In the genomic region with DNA sequence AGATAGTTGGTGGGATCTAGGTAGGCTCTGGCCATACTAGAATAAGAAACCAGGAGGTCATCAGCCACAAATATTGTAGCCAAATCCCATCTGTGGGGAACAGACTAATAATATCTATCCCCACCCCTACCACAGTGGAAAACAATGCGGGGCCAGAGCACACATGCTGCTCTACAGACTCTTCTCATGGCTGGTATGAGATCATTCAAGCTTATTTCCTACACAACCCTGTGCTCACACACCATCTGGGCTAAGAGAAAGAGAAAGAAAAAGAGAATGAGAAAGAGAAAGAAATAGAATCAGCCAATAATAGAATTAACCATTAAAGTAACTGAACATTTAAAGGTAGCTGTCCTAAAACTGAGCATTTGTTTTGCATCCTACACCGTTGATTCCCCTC, we compare ENCODE assay signal across 1 cellular context.
TF ChIP-seq lines count a peak whose summit lies in the region.

No MANE protein-coding gene starts in this region.

TF ChIP-seq in GM12878, 131 proteins besides CTCF, POLR2A, EP300 and RAD21 (continued from another document):
- TF ChIP-seq, protein P1, sequence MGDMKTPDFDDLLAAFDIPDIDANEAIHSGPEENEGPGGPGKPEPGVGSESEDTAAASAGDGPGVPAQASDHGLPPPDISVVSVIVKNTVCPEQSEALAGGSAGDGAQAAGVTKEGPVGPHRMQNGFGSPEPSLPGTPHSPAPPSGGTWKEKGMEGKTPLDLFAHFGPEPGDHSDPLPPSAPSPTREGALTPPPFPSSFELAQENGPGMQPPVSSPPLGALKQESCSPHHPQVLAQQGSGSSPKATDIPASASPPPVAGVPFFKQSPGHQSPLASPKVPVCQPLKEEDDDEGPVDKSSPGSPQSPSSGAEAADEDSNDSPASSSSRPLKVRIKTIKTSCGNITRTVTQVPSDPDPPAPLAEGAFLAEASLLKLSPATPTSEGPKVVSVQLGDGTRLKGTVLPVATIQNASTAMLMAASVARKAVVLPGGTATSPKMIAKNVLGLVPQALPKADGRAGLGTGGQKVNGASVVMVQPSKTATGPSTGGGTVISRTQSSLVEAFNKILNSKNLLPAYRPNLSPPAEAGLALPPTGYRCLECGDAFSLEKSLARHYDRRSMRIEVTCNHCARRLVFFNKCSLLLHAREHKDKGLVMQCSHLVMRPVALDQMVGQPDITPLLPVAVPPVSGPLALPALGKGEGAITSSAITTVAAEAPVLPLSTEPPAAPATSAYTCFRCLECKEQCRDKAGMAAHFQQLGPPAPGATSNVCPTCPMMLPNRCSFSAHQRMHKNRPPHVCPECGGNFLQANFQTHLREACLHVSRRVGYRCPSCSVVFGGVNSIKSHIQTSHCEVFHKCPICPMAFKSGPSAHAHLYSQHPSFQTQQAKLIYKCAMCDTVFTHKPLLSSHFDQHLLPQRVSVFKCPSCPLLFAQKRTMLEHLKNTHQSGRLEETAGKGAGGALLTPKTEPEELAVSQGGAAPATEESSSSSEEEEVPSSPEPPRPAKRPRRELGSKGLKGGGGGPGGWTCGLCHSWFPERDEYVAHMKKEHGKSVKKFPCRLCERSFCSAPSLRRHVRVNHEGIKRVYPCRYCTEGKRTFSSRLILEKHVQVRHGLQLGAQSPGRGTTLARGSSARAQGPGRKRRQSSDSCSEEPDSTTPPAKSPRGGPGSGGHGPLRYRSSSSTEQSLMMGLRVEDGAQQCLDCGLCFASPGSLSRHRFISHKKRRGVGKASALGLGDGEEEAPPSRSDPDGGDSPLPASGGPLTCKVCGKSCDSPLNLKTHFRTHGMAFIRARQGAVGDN (IDR thresholded peaks at IDR 0.05) = no peak
- TF ChIP-seq MYB (IDR thresholded peaks at IDR 0.05; ENCODE audit: borderline replicate concordance, low read depth, low read length) (no peak), MTA3 (IDR thresholded peaks at IDR 0.05; ENCODE audit: borderline replicate concordance, low read length) (no peak), ASH2L (IDR thresholded peaks at IDR 0.05; ENCODE audit: borderline replicate concordance, low read depth) (no peak), YY1 (IDR thresholded peaks at IDR 0.05; ENCODE audit: low read depth, low read length) (no peak), JUNB (IDR thresholded peaks at IDR 0.05) (no peak), STAT3 (IDR thresholded peaks at IDR 0.05; ENCODE audit: low read depth, low read length) (no peak), CHD2 (IDR thresholded peaks at IDR 0.05; ENCODE audit: borderline replicate concordance, low read depth, low read length) (no peak)
- TF ChIP-seq, protein P2, sequence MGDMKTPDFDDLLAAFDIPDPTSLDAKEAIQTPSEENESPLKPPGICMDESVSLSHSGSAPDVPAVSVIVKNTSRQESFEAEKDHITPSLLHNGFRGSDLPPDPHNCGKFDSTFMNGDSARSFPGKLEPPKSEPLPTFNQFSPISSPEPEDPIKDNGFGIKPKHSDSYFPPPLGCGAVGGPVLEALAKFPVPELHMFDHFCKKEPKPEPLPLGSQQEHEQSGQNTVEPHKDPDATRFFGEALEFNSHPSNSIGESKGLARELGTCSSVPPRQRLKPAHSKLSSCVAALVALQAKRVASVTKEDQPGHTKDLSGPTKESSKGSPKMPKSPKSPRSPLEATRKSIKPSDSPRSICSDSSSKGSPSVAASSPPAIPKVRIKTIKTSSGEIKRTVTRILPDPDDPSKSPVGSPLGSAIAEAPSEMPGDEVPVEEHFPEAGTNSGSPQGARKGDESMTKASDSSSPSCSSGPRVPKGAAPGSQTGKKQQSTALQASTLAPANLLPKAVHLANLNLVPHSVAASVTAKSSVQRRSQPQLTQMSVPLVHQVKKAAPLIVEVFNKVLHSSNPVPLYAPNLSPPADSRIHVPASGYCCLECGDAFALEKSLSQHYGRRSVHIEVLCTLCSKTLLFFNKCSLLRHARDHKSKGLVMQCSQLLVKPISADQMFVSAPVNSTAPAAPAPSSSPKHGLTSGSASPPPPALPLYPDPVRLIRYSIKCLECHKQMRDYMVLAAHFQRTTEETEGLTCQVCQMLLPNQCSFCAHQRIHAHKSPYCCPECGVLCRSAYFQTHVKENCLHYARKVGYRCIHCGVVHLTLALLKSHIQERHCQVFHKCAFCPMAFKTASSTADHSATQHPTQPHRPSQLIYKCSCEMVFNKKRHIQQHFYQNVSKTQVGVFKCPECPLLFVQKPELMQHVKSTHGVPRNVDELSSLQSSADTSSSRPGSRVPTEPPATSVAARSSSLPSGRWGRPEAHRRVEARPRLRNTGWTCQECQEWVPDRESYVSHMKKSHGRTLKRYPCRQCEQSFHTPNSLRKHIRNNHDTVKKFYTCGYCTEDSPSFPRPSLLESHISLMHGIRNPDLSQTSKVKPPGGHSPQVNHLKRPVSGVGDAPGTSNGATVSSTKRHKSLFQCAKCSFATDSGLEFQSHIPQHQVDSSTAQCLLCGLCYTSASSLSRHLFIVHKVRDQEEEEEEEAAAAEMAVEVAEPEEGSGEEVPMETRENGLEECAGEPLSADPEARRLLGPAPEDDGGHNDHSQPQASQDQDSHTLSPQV (IDR thresholded peaks at IDR 0.05) = no peak
- TF ChIP-seq, protein P3, sequence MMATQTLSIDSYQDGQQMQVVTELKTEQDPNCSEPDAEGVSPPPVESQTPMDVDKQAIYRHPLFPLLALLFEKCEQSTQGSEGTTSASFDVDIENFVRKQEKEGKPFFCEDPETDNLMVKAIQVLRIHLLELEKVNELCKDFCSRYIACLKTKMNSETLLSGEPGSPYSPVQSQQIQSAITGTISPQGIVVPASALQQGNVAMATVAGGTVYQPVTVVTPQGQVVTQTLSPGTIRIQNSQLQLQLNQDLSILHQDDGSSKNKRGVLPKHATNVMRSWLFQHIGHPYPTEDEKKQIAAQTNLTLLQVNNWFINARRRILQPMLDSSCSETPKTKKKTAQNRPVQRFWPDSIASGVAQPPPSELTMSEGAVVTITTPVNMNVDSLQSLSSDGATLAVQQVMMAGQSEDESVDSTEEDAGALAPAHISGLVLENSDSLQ (IDR thresholded peaks at IDR 0.05) = no peak
